In the genomic region with DNA sequence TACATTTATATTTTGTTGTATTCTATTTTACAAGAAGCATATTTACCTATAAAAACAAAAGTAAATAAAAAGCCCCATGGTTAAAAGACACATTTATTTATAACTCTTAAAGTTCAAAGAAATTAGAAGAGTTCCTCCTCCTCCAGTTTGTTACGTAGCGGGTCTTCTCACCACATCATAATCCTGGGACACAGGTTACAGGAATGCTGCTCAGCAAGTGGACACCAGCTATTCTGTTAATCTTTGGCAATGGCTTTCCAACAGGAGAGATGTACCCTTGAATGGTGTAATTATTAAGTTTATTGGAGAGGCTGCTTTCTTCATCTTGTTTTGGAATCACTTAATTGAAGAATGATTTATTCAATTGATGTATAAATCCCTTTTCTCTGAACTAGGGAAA, we compare ENCODE assay signal across 24 cellular contexts.
"Had no signal": no experiment of that assay in that cellular context is flagged by ENCODE, and none has a peak within 500 bp of the region (broad histone marks: within the 10 kb centered on the region; RNA-seq: fewer than 3 reads in every experiment).

No MANE protein-coding gene starts in this region.

- H3K4me1 ChIP-seq: sigmoid colon, suprapubic skin, testis, tibial artery, transverse colon had no signal

- H3K4me3 ChIP-seq: pancreas, prostate gland, right lobe of liver, sigmoid colon, stomach, suprapubic skin, testis, tibial artery, transverse colon, upper lobe of left lung, vagina had no signal

- H3K9me3 ChIP-seq: pancreas, prostate gland, right lobe of liver, sigmoid colon, stomach, suprapubic skin, testis, tibial artery, transverse colon, upper lobe of left lung, vagina had no signal

- ATAC-seq: naive thymus-derived CD8-positive, alpha-beta T cell; natural killer cell treated with Interleukin-12 subunit alpha and Interleukin-12 subunit beta and Interleukin-15 and Interleukin-18, amount 100 ng/mL, for 72 hours; pancreas; right cardiac atrium; right lobe of liver; stimulated activated effector memory CD8-positive, alpha-beta T cell treated with anti-CD3 and anti-CD28 coated beads, Interleukin-12 subunit alpha, Interleukin-12 subunit beta, amount 100 ng/mL, for 72 hours; stimulated activated naive B cell treated with anti-CD40 and anti-IgM and Interleukin-4, amounts not matched to agents 10 μg/mL and 1 μg/mL and 100 μg/mL, for 72 hours had no signal

- H3K27me3 ChIP-seq: pancreas, right lobe of liver, stomach, suprapubic skin, testis, transverse colon, upper lobe of left lung, vagina had no signal

- H3K27ac ChIP-seq: pancreas, prostate gland, right lobe of liver, sigmoid colon, stomach, suprapubic skin, testis, tibial artery, transverse colon, upper lobe of left lung, vagina had no signal

- DNase-seq: naive B cell; naive thymus-derived CD8-positive, alpha-beta T cell; nephron progenitor cell; pancreas; right cardiac atrium; right lobe of liver; sigmoid colon; small intestine; stimulated activated CD4-positive, alpha-beta T cell treated with anti-CD3 and anti-CD28 coated beads, Interleukin-15, amount 100 ng/mL, for 24 hours; stimulated activated CD4-positive, alpha-beta T cell treated with anti-CD3 and anti-CD28 coated beads, Interleukin-2, amount 100 ng/mL, for 24 hours; stimulated activated CD4-positive, alpha-beta T cell treated with anti-CD3 and anti-CD28 coated beads, Interleukin-2, amount 100 ng/mL, for 48 hours; stimulated activated CD4-positive, alpha-beta T cell treated with anti-CD3 and anti-CD28 coated beads, Interleukin-4, amount 100 ng/mL, for 24 hours; stimulated activated naive B cell treated with anti-CD40 and anti-IgM and Interleukin-4, amounts not matched to agents 10 μg/mL and 1 μg/mL and 100 μg/mL, for 72 hours; stimulated activated naive CD4-positive, alpha-beta T cell treated with Interleukin-2 at 50 U/mL for 16 hours; stomach; testis; tibial artery; transverse colon; upper lobe of left lung had no signal

- H3K36me3 ChIP-seq: pancreas, prostate gland, right lobe of liver, sigmoid colon, stomach, suprapubic skin, tibial artery, transverse colon, upper lobe of left lung, vagina had no signal
